In the genomic region with DNA sequence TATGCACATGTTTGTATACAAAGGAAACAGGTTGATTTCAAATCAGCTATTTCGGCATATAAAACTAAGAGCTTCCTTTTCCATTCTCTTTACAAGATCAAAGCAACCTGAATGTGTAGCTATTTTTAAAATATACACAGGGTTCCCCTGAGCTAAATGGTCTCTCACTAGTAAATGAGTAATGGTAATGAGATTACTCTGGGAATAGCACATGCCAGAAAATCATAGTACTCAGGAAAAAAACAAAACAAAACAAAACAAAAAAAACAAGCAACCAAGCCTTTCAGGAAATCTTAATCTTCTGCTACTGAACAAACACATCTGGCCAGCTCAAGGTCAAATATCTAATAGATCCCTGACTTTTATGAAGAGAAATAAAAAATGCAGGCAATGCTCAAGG, we compare ENCODE assay signal across 27 cellular contexts.
"Had no signal": no experiment of that assay in that cellular context is flagged by ENCODE, and none has a peak within 500 bp of the region (broad histone marks: within the 10 kb centered on the region; RNA-seq: fewer than 3 reads in every experiment).

No MANE protein-coding gene starts in this region.

- H3K36me3 Mint-ChIP-seq: naive B cell, natural killer cell had no signal

- H3K27ac Mint-ChIP-seq: natural killer cell; progenitor cell of endocrine pancreas; stimulated activated naive B cell treated with anti-CD40 and anti-IgM and Interleukin-4, amounts not matched to agents 10 μg/mL and 1 μg/mL and 100 μg/mL, for 72 hours had no signal

- DNase-seq: hippocampal formation; kidney glomerular epithelial cell; left cardiac atrium; left lung; lower lobe of right lung; mammary epithelial cell; mesenchymal stem cell; naive B cell; natural killer cell; ovary; retina; right cardiac atrium; stimulated activated CD4-positive, alpha-beta T cell treated with anti-CD3 and anti-CD28 coated beads, Interleukin-12 subunit alpha, Interleukin-12 subunit beta, amount 100 ng/mL, for 4 hours; stimulated activated CD4-positive, alpha-beta T cell treated with anti-CD3 and anti-CD28 coated beads, Interleukin-15, amount 100 ng/mL, for 24 hours; stimulated activated CD4-positive, alpha-beta T cell treated with anti-CD3 and anti-CD28 coated beads, Interleukin-2, amount 100 ng/mL, for 24 hours; stimulated activated CD4-positive, alpha-beta T cell treated with anti-CD3 and anti-CD28 coated beads, Interleukin-4, amount 100 ng/mL, for 1 hour; stimulated activated naive B cell treated with anti-CD40 and anti-IgM and Interleukin-4, amounts not matched to agents 10 μg/mL and 1 μg/mL and 100 μg/mL, for 72 hours; stimulated activated naive CD8-positive, alpha-beta T cell treated with anti-CD3 and anti-CD28 coated beads, Interleukin-15, Interleukin-2, amounts not matched to agents 100 U/mL and 50 U/mL, for 24 hours; stomach; tibial artery; trophoblast cell; upper lobe of right lung had no signal

- ATAC-seq: left cardiac atrium; left lung; lower lobe of right lung; natural killer cell; right cardiac atrium; sciatic nerve; stimulated activated naive B cell treated with anti-CD40 and anti-IgM and Interleukin-4, amounts not matched to agents 10 μg/mL and 1 μg/mL and 100 μg/mL, for 72 hours; stimulated activated naive CD8-positive, alpha-beta T cell treated with anti-CD3 and anti-CD28 coated beads, Interleukin-15, Interleukin-2, amounts not matched to agents 100 U/mL and 50 U/mL, for 24 hours; upper lobe of right lung had no signal

- H3K4me1 ChIP-seq: left lung, lower lobe of right lung, stomach, suprapubic skin, tibial artery, upper lobe of right lung had no signal

- H3K9me3 Mint-ChIP-seq: naive B cell, natural killer cell had no signal

- H3K27ac ChIP-seq: left lung, lower lobe of right lung, ovary, skin epidermis, stomach, suprapubic skin, thoracic aorta, tibial artery, upper lobe of right lung had no signal

- H3K36me3 ChIP-seq: left lung, lower lobe of right lung, ovary, stomach, suprapubic skin, thoracic aorta, tibial artery, upper lobe of right lung had no signal

- H3K27me3 Mint-ChIP-seq: naive B cell; progenitor cell of endocrine pancreas; stimulated activated naive B cell treated with anti-CD40 and anti-IgM and Interleukin-4, amounts not matched to agents 10 μg/mL and 1 μg/mL and 100 μg/mL, for 72 hours had no signal

- H3K9me3 ChIP-seq: left lung, lower lobe of right lung, ovary, stomach, suprapubic skin, thoracic aorta, tibial artery, upper lobe of right lung had no signal

- H3K27me3 ChIP-seq: left lung, ovary, stomach, suprapubic skin, tibial artery, upper lobe of right lung had no signal

- H3K4me3 Mint-ChIP-seq: naive B cell; natural killer cell; stimulated activated naive B cell treated with anti-CD40 and anti-IgM and Interleukin-4, amounts not matched to agents 10 μg/mL and 1 μg/mL and 100 μg/mL, for 72 hours had no signal

- H3K4me1 Mint-ChIP-seq: natural killer cell had no signal

- H3K4me3 ChIP-seq: left lung, lower lobe of right lung, ovary, skin epidermis, stomach, suprapubic skin, thoracic aorta, tibial artery, upper lobe of right lung had no signal
